1 cellular context compared by ENCODE assay signal in the genomic region with DNA sequence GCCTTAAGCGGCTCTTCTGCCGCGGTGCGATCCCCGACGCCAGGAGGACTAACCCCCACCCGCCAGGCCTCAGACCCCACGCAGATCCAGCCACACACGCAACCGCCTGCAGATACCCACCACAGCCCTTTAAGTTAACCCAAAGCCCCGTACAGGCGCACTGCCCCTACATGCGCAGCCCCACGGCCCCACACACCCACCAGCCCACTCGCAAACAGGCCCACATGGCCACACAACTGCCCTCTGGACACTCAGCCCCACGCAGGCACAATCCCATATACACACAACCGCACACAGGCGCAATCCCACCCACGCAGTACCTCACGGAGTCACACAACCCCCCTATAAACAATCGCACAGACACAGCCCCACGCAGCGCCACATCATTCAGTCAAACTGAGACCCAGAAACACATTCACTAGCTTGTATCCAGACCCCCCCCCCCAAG.
TF ChIP-seq lines count a peak whose summit lies in the region.

No MANE protein-coding gene starts in this region.

TF ChIP-seq in HEK293, 187 proteins besides CTCF, POLR2A, EP300 and RAD21 (continued from another document):
- TF ChIP-seq, protein P1, sequence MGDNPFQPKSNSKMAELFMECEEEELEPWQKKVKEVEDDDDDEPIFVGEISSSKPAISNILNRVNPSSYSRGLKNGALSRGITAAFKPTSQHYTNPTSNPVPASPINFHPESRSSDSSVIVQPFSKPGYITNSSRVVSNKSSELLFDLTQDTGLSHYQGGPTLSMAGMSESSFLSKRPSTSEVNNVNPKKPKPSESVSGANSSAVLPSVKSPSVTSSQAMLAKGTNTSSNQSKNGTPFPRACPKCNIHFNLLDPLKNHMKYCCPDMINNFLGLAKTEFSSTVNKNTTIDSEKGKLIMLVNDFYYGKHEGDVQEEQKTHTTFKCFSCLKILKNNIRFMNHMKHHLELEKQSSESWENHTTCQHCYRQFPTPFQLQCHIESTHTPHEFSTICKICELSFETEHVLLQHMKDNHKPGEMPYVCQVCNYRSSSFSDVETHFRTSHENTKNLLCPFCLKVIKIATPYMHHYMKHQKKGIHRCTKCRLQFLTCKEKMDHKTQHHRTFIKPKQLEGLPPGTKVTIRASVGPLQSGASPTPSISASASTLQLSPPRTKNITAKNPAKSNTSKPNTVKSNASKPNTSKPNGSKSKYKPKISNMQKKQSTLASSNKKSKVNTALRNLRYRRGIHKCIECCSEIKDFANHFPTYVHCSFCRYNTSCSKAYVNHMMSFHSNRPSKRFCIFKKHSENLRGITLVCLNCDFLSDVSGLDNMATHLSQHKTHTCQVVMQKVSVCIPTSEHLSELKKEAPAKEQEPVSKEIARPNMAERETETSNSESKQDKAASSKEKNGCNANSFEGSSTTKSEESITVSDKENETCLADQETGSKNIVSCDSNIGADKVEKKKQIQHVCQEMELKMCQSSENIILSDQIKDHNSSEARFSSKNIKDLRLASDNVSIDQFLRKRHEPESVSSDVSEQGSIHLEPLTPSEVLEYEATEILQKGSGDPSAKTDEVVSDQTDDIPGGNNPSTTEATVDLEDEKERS (tag by site-specific recombination; IDR thresholded peaks at IDR 0.05) = no peak
- TF ChIP-seq ZNF24 (tag by site-specific recombination; IDR thresholded peaks at IDR 0.05) (no peak), ZNF2 (tag by site-specific recombination; IDR thresholded peaks at IDR 0.05) (peak; percentile 44; the same call in 1 of the 2 replicates), ZNF548 (tag by site-specific recombination; IDR thresholded peaks at IDR 0.05) (no peak), BCL11A (tag by site-specific recombination; IDR thresholded peaks at IDR 0.05; ENCODE audit: low read depth) (no peak), ZNF248 (tag by site-specific recombination; IDR thresholded peaks at IDR 0.05) (no peak), ZNF221 (tag by site-specific recombination; IDR thresholded peaks at IDR 0.05; ENCODE audit: borderline replicate concordance) (no peak), SETDB1 (IDR thresholded peaks at IDR 0.05; ENCODE audit: insufficient read length, low read length) (no peak), HOXA7 (CRISPR knock-in tag; IDR thresholded peaks at IDR 0.05; ENCODE audit: borderline replicate concordance) (no peak), ZFP41 (tag by site-specific recombination; IDR thresholded peaks at IDR 0.05; ENCODE audit: borderline replicate concordance) (no peak), TCF7L2 (IDR thresholded peaks at IDR 0.05; ENCODE audit: borderline replicate concordance, low read depth, low read length) (no peak), ZNF830 (tag by site-specific recombination; IDR thresholded peaks at IDR 0.05; ENCODE audit: low read depth) (no peak), ZNF391 (tag by site-specific recombination; IDR thresholded peaks at IDR 0.05; ENCODE audit: borderline replicate concordance, low read depth) (no peak), ZNF266 (tag by site-specific recombination; IDR thresholded peaks at IDR 0.05; ENCODE audit: low read depth) (no peak), ZFHX2 (tag by site-specific recombination; conservative IDR thresholded peaks at IDR 0.05) (peak; percentile 86), ZNF157 (tag by site-specific recombination; IDR thresholded peaks at IDR 0.05) (no peak), ZNF184 (tag by site-specific recombination; IDR thresholded peaks at IDR 0.05) (no peak)
- TF ChIP-seq, protein P2, sequence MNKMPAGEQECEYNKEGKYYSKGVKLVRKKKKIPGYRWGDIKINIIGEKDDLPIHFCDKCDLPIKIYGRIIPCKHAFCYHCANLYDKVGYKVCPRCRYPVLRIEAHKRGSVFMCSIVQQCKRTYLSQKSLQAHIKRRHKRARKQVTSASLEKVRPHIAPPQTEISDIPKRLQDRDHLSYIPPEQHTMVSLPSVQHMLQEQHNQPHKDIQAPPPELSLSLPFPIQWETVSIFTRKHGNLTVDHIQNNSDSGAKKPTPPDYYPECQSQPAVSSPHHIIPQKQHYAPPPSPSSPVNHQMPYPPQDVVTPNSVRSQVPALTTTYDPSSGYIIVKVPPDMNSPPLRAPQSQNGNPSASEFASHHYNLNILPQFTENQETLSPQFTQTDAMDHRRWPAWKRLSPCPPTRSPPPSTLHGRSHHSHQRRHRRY (tag by site-specific recombination; IDR thresholded peaks at IDR 0.05) = no peak
